8 cellular contexts compared by ENCODE assay signal in genomic region chr16:353404-354285, GRCh38. TPM values are rescaled to one million over a fixed set of nuclear protein-coding genes. Genes with fewer than 3 reads are reported as not detected.
DNase-seq lines count a peak whose midpoint lies in the region; TF ChIP-seq lines count a peak whose summit lies in the region.

No MANE protein-coding gene starts in this region.

- H3K9me3 Mint-ChIP-seq in activated CD4-positive, alpha-beta memory T cell treated with anti-CD3 and anti-CD28 coated beads for 36 hours = no peaks in the 10 kb centered on the region

- H3K27ac ChIP-seq in stomach smooth muscle (ENCODE audit: low read length) = peak overlapping the region; percentile 49

- peaks cover 38% of the 10 kb centered on the region for H3K4me1 Mint-ChIP-seq in activated CD4-positive, alpha-beta memory T cell treated with anti-CD3 and anti-CD28 coated beads for 36 hours (ENCODE audit: low read depth)

- DNase-seq in HFF-Myc (ENCODE audit: extremely low read depth, low read depth) (no peak), GDM1 (lab: John Stamatoyannopoulos, UW) (no peak), medulla oblongata (ENCODE audit: extremely low spot score) (no peak), EL (no peak), HuH-7 (ENCODE audit: low spot score) (no peak)
- DNase-seq in activated CD4-positive, alpha-beta memory T cell treated with anti-CD3 and anti-CD28 coated beads for 36 hours = no peak

- H3K36me3 Mint-ChIP-seq in activated CD4-positive, alpha-beta memory T cell treated with anti-CD3 and anti-CD28 coated beads for 36 hours = peaks cover 4% of the 10 kb centered on the region

- H3K27me3 Mint-ChIP-seq in activated CD4-positive, alpha-beta memory T cell treated with anti-CD3 and anti-CD28 coated beads for 36 hours = no peaks in the 10 kb centered on the region

- peaks cover 10% of the 10 kb centered on the region for H3K4me1 ChIP-seq in stomach smooth muscle (ENCODE audit: control insufficient read depth, insufficient read depth, low read length)

- peak overlapping the region; percentile 37 for H3K4me3 ChIP-seq in HFF-Myc (replicated peaks; ENCODE audit: low read depth, low read length)
- peak overlapping the region; percentile 57 for H3K4me3 ChIP-seq in iPS-18c (ENCODE audit: insufficient read depth, low read depth, low read length)
- H3K4me3 ChIP-seq in stomach smooth muscle (ENCODE audit: low read length in 2 of 2) = peak overlapping the region; percentile 19 to 64

- H3K36me3 ChIP-seq in stomach smooth muscle (ENCODE audit: control insufficient read depth in 2 of 2, insufficient read depth in 2 of 2, low read length in 2 of 2) = no peaks in the 10 kb centered on the region

- no peaks in the 10 kb centered on the region for H3K27me3 ChIP-seq in stomach smooth muscle (ENCODE audit: control insufficient read depth in 1 of 2, insufficient read depth in 2 of 2, low read length in 2 of 2)

- CTCF ChIA-PET in activated CD4-positive, alpha-beta memory T cell treated with anti-CD3 and anti-CD28 coated beads for 36 hours (lab: Charles Lee) = interaction anchor here (1.8 to 2.1 kb wide), 2 partner anchors 118 to 247 kb away, joined by 4 to 9 read pairs; partner anchors contain the start of gene FAM234A

- no peak overlapping the region for H3K4me3 Mint-ChIP-seq in activated CD4-positive, alpha-beta memory T cell treated with anti-CD3 and anti-CD28 coated beads for 36 hours

- intact Hi-C loops in activated CD4-positive, alpha-beta memory T cell treated with anti-CD3 and anti-CD28 coated beads for 36 hours (cut with micrococcal nuclease) = loop anchor here (2.0 kb wide), 3 partner anchors 17 to 119 kb away; partner anchors contain the start of genes DECR2, FAM234A and MRPL28

- POLR2A ChIA-PET in activated CD4-positive, alpha-beta memory T cell treated with anti-CD3 and anti-CD28 coated beads for 36 hours (lab: Charles Lee) = interaction anchor here (1.9 kb wide), 1 partner anchor 300 kb away, joined by 4 read pairs; the partner anchor contains the start of genes POLR3K and SNRNP25

- TF ChIP-seq CTCF in HFF-Myc (IDR thresholded peaks at IDR 0.05; ENCODE audit: low read depth, low read length, missing control alignments) = no peak

- peak overlapping the region; percentile 6 to 47 for H3K9ac ChIP-seq in stomach smooth muscle (ENCODE audit: low read length in 2 of 2)

- H3K9me3 ChIP-seq in iPS-18c (ENCODE audit: control insufficient read depth, insufficient read depth, low read length) = no peaks in the 10 kb centered on the region
- no peaks in the 10 kb centered on the region for H3K9me3 ChIP-seq in stomach smooth muscle (ENCODE audit: control insufficient read depth in 2 of 2, low read length in 2 of 2)

- peak overlapping the region; percentile 49 for H3K27ac Mint-ChIP-seq in activated CD4-positive, alpha-beta memory T cell treated with anti-CD3 and anti-CD28 coated beads for 36 hours

RNA-seq across cellular contexts. Expression of gene AXIN1, which starts 1.1 kb away (rescaled TPM):
- 10 to 100 TPM; 18.6 to 20.5 TPM for total RNA-seq in activated CD4-positive, alpha-beta memory T cell treated with anti-CD3 and anti-CD28 coated beads for 36 hours

RNA-seq across cellular contexts. Expression of gene MRPL28, which starts 16.7 kb away (rescaled TPM):
- 10 to 100 TPM; 76.8 to 77.3 TPM for total RNA-seq in activated CD4-positive, alpha-beta memory T cell treated with anti-CD3 and anti-CD28 coated beads for 36 hours

RNA-seq across cellular contexts. Expression of gene PGAP6, which starts 28.1 kb away (rescaled TPM):
- total RNA-seq in activated CD4-positive, alpha-beta memory T cell treated with anti-CD3 and anti-CD28 coated beads for 36 hours = 10 to 100 TPM; 30.6 to 31.5 TPM

RNA-seq across cellular contexts. Expression of gene NME4, which starts 43.4 kb away (rescaled TPM):
- 10 to 100 TPM; 62.1 to 62.5 TPM for total RNA-seq in activated CD4-positive, alpha-beta memory T cell treated with anti-CD3 and anti-CD28 coated beads for 36 hours

RNA-seq across cellular contexts. Expression of gene DECR2, which starts 48.0 kb away (rescaled TPM):
- 1 to 10 TPM; 8.5 to 8.8 TPM for total RNA-seq in activated CD4-positive, alpha-beta memory T cell treated with anti-CD3 and anti-CD28 coated beads for 36 hours
